In the genomic region with DNA sequence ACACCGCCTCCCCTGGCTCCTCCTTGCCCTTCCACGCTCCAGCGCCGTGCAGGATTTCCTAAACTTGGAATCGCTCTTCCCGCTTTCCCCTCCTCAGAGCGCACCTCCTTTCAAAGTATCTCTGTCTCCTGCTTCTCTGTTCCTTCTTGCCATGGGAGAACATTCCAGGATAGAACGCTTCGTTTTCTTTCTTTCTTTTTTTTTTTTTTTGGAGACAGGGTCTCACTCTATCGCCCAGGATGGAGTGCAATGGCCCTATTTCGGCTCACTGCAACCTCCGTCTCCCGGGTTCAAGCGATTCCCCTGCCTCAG, we compare ENCODE assay signal across 8 cellular contexts. TPM values are rescaled to one million over a fixed set of nuclear protein-coding genes. Genes with fewer than 3 reads are reported as not detected.
DNase-seq lines count a peak whose midpoint lies in the region; TF ChIP-seq lines count a peak whose summit lies in the region.

No MANE protein-coding gene starts in this region.

- H3K9ac ChIP-seq in trophoblast cell (ENCODE audit: low read length), result peak overlapping the region; percentile 71

- H2AK5ac ChIP-seq in trophoblast cell (ENCODE audit: low read length), result peak overlapping the region; percentile 97

- H3K14ac ChIP-seq in trophoblast cell (ENCODE audit: low read length), result peak overlapping the region; percentile 99

- peak overlapping the region; percentile 97 for H3K4ac ChIP-seq in trophoblast cell (ENCODE audit: low read depth, low read length)

- no peak for DNase-seq in SJCRH30
- no peak for DNase-seq in esophagus squamous epithelium (lab: John Stamatoyannopoulos, UW)
- DNase-seq in trophoblast cell, result no peak
- no peak for DNase-seq in COLO829 (ENCODE audit: low spot score)
- DNase-seq in COLO668 (lab: John Stamatoyannopoulos, UW; ENCODE audit: unreplicated experiment), result no peak
- no peak for DNase-seq in germinal center (ENCODE audit: low spot score)
- no peak for DNase-seq in stimulated activated naive CD4-positive, alpha-beta T cell treated with Interleukin-2 at 50 U/mL for 16 hours (lab: John Stamatoyannopoulos, UW)

- no peaks in the 10 kb centered on the region; the same call in 1 of the 2 replicates for H3F3A ChIP-seq in DOHH2 (ENCODE audit: control insufficient read depth, insufficient read depth)

- H3K4me3 ChIP-seq in DOHH2 (ENCODE audit: low read length), result peak overlapping the region; percentile 100
- peak overlapping the region; percentile 99 for H3K4me3 ChIP-seq in SJCRH30
- peak overlapping the region; percentile 61 to 92 (median 78) for H3K4me3 ChIP-seq in esophagus squamous epithelium
- peak overlapping the region; percentile 95 for H3K4me3 ChIP-seq in trophoblast cell (ENCODE audit: low read depth, low read length)

- H3K79me2 ChIP-seq in DOHH2 (ENCODE audit: control insufficient read depth, low read length) (peaks cover 47% of the 10 kb centered on the region), trophoblast cell (ENCODE audit: control insufficient read depth, insufficient read depth, low read length, poor library complexity) (peaks cover 14% of the 10 kb centered on the region)

- TF ChIP-seq CTCF in DOHH2 (IDR thresholded peaks at IDR 0.05; ENCODE audit: low read depth, low read length, poor library complexity, severe bottlenecking) (no peak), esophagus squamous epithelium (IDR thresholded peaks at IDR 0.05) (no peak)

- H4K12ac ChIP-seq in trophoblast cell (ENCODE audit: low read depth, low read length), result peak overlapping the region; percentile 100

- H4K8ac ChIP-seq in trophoblast cell (ENCODE audit: low read depth, low read length), result peak overlapping the region; percentile 100

- H3K36me3 ChIP-seq in DOHH2 (ENCODE audit: control insufficient read depth, low read length), result peaks cover 35% of the 10 kb centered on the region
- peaks cover 10% of the 10 kb centered on the region; the same call in 1 of the 2 replicates for H3K36me3 ChIP-seq in SJCRH30
- H3K36me3 ChIP-seq in esophagus squamous epithelium, result peaks cover 0 to 20% (median 0%) of the 10 kb centered on the region in 3 donors
- peaks cover 0 to 4% of the 10 kb centered on the region in 2 experiments for H3K36me3 ChIP-seq in trophoblast cell (ENCODE audit: control insufficient read depth in 1 of 2, insufficient read depth in 2 of 2, low read length in 2 of 2)

- peak overlapping the region; percentile 99 for H4K91ac ChIP-seq in trophoblast cell (ENCODE audit: low read depth, low read length)

- 15 to 24% methylated on average over 12 to 14 of the region's 14 CpGs for WGBS in esophagus squamous epithelium, 2 donors
- no CpG with 5 or more reads among the region's 14 CpGs for WGBS in trophoblast cell (ENCODE audit: extremely low coverage, insufficient coverage, insufficient read length)

- H3K4me1 ChIP-seq in DOHH2 (ENCODE audit: control insufficient read depth, low read length), result peaks cover 19% of the 10 kb centered on the region
- H3K4me1 ChIP-seq in SJCRH30, result peaks cover 7% of the 10 kb centered on the region; the same call in 1 of the 2 replicates
- peaks cover 4 to 31% (median 10%) of the 10 kb centered on the region in 3 donors for H3K4me1 ChIP-seq in esophagus squamous epithelium
- H3K4me1 ChIP-seq in trophoblast cell (ENCODE audit: control insufficient read depth in 1 of 2, insufficient read depth in 2 of 2, low read length in 2 of 2), result no peaks in the 10 kb centered on the region

- H4K20me1 ChIP-seq in DOHH2 (ENCODE audit: control insufficient read depth, insufficient read depth, low read depth, low read length), result no peaks in the 10 kb centered on the region

- intact Hi-C loops in esophagus squamous epithelium (cut with DNase I), result no loop called here

- H3K27ac ChIP-seq in DOHH2 (ENCODE audit: low read depth, low read length) (peak overlapping the region; percentile 47; the same call in 1 of the 2 replicates), SJCRH30 (peak overlapping the region; percentile 60), esophagus squamous epithelium (peak overlapping the region; percentile 85 to 95 (median 92)), trophoblast cell (ENCODE audit: low read depth, low read length) (peak overlapping the region; percentile 62)

- no peak for TF ChIP-seq POLR2A in esophagus squamous epithelium (IDR thresholded peaks at IDR 0.05)

- H3K79me1 ChIP-seq in trophoblast cell (ENCODE audit: low read length), result peaks cover 10% of the 10 kb centered on the region

- no peak overlapping the region for H3K23ac ChIP-seq in trophoblast cell (ENCODE audit: low read length)

- no peak overlapping the region for H2BK12ac ChIP-seq in trophoblast cell (ENCODE audit: low read length)

- H2AFZ ChIP-seq in trophoblast cell (ENCODE audit: insufficient read depth, low read length, poor library complexity), result peak overlapping the region; percentile 98

- H3K9me3 ChIP-seq in DOHH2 (ENCODE audit: control insufficient read depth, insufficient read depth, low read length) (no peaks in the 10 kb centered on the region), SJCRH30 (replicated peaks) (no peaks in the 10 kb centered on the region), esophagus squamous epithelium (no peaks in the 10 kb centered on the region), trophoblast cell (ENCODE audit: insufficient read depth, low read depth, low read length) (no peaks in the 10 kb centered on the region)

- H3K4me2 ChIP-seq in DOHH2 (ENCODE audit: low read length) (peak overlapping the region; percentile 83), trophoblast cell (ENCODE audit: low read length) (peak overlapping the region; percentile 62)

- peak overlapping the region; percentile 96 for H2BK5ac ChIP-seq in trophoblast cell (ENCODE audit: low read depth, low read length, poor library complexity)

- H2BK120ac ChIP-seq in trophoblast cell (ENCODE audit: insufficient read depth, low read length, poor library complexity), result peak overlapping the region; percentile 95

- H3K27me3 ChIP-seq in DOHH2 (ENCODE audit: control insufficient read depth, low read length) (no peaks in the 10 kb centered on the region), SJCRH30 (no peaks in the 10 kb centered on the region), esophagus squamous epithelium (no peaks in the 10 kb centered on the region), trophoblast cell (ENCODE audit: insufficient read depth, low read length) (no peaks in the 10 kb centered on the region)

- peak overlapping the region; percentile 100 for H3K18ac ChIP-seq in trophoblast cell (ENCODE audit: low read length)

- no peaks in the 10 kb centered on the region for H3K9me2 ChIP-seq in DOHH2 (replicated peaks; ENCODE audit: control insufficient read depth, low read length)

RNA-seq across cellular contexts. Expression of a gene that starts 0.6 kb away (rescaled TPM):
- total RNA-seq in SJCRH30 (2014; rRNA removed; shearing (Covaris generic)), result 42.8 and 48.0 TPM in 2 replicates
- total RNA-seq in esophagus squamous epithelium, result 10 to 100 TPM in 3 of 4 donors, 1 to 10 TPM in 1; 8.8 to 25.0 (median 18.6) TPM
- polyA plus RNA-seq in trophoblast cell (2013), result 10.7 TPM in 2 replicates
